ENCODE assay signal across 7 cellular contexts in the genomic region with DNA sequence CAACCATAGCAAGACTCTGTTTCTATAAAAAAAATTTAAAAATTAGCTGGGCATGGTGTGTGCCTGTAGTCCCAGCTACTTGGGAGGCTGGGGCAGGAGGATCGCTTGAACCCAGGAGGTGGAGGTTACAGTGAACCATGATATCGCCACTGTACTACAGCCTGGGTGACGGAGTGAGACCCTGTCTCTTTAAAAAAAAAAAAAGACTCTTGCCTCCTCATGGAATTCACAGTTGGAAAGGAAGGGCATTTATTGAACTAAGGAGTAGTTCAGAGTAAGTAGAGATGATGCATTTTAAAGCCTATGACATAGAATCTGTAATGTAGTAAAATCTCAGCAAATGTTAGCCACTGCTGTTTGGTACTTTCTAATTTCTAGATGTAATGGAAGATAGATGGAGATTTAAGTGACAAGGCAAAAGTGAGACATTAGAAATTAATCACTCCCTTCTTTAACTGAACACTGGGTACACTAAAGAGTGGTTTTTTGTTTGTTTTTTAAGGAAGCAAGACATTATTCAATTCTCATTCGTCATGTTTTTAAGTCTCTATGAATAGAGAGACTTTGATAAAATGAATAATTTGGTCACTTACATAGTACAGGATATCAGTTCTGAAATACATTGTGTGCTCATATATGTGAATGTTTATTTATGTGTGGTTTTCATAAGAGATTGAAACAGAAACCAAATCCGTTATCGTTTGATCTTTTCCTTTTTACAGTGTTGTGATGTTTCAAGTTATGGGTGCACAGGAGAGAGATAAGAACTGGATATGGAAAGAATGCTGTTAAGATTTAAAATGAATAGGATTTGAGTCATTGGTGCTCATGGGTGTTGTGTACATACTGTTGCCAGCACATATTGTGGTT. TPM values are rescaled to one million over a fixed set of nuclear protein-coding genes. Genes with fewer than 3 reads are reported as not detected.
A peak's percentile ranks its signal among the peaks of the same experiment; 100 is the strongest.
DNase-seq lines count a peak whose midpoint lies in the region; ATAC-seq and TF ChIP-seq lines count a peak whose summit lies in the region.

No MANE protein-coding gene starts in this region.

- TF ChIP-seq RAD21 in SK-N-SH (IDR thresholded peaks at IDR 0.05; ENCODE audit: low read length) = no peak

- TF ChIP-seq EP300 in SK-N-SH (IDR thresholded peaks at IDR 0.05; ENCODE audit: borderline replicate concordance in 1 of 2, low read depth in 1 of 2, low read length in 1 of 2) = peak in 1 of 2 experiments; percentile 85; a peak in 2 of 4 replicates

- TF ChIP-seq CTCF in SK-N-SH (IDR thresholded peaks at IDR 0.05) (no peak), esophagus squamous epithelium (IDR thresholded peaks at IDR 0.05) (no peak)

- H3K27ac ChIP-seq in SK-N-SH (ENCODE audit: low read depth in 2 of 2, low read length in 1 of 2) = peak overlapping the region; percentile 50 to 74
- peak overlapping the region in 3 of 4 donors; percentile 53 to 69 (median 63) for H3K27ac ChIP-seq in esophagus squamous epithelium
- H3K27ac ChIP-seq in skeletal muscle tissue (ENCODE audit: low read depth, low read length) = peak overlapping the region; percentile 14

- no peak overlapping the region for H2AFZ ChIP-seq in SK-N-SH (ENCODE audit: low read depth)

- peaks cover 0 to 6% of the 10 kb centered on the region in 2 experiments; a peak in 3 of 4 replicates for H3K4me1 ChIP-seq in SK-N-SH (ENCODE audit: control insufficient read depth in 1 of 2, insufficient read depth in 2 of 2, low read depth in 1 of 2, low read length in 1 of 2)
- peaks cover 5 to 52% (median 25%) of the 10 kb centered on the region in 3 donors for H3K4me1 ChIP-seq in esophagus squamous epithelium
- peaks cover 14 to 24% (median 17%) of the 10 kb centered on the region in 3 donors for H3K4me1 ChIP-seq in skeletal muscle tissue (ENCODE audit: control insufficient read depth in 3 of 3, insufficient read depth in 3 of 3, low read length in 3 of 3)

- intact Hi-C loops in esophagus squamous epithelium (cut with DNase I) = no loop called here

- no peaks in the 10 kb centered on the region for H3K9me2 ChIP-seq in SK-N-SH

- no peak for TF ChIP-seq POLR2A in esophagus squamous epithelium (IDR thresholded peaks at IDR 0.05)

- CTCF ChIA-PET in SK-N-SH (lab: Yijun Ruan, JAX) = no interaction called here

- ATAC-seq in GM18858 (IDR thresholded peaks at IDR 0.05; ENCODE audit: unreplicated experiment) (peak; percentile 91), HG02884 (IDR thresholded peaks at IDR 0.05; ENCODE audit: unreplicated experiment) (peak; percentile 69)

- H3K79me2 ChIP-seq in SK-N-SH (ENCODE audit: insufficient read depth) = peaks cover 92% of the 10 kb centered on the region

- H3K9me3 ChIP-seq in SK-N-SH = peaks cover 10% of the 10 kb centered on the region
- peaks cover 0 to 27% (median 4%) of the 10 kb centered on the region in 3 donors for H3K9me3 ChIP-seq in esophagus squamous epithelium
- H3K9me3 ChIP-seq in skeletal muscle tissue (ENCODE audit: control insufficient read depth in 3 of 3, low read length in 3 of 3) = peaks cover 0 to 7% (median 0%) of the 10 kb centered on the region in 3 donors

- H4K20me1 ChIP-seq in SK-N-SH (ENCODE audit: insufficient read depth) = no peaks in the 10 kb centered on the region

- peak; percentile 10 for DNase-seq in SK-N-SH
- no peak for DNase-seq in esophagus squamous epithelium (lab: John Stamatoyannopoulos, UW)
- DNase-seq in NCI-H2171 treated with DMSO at 0.1 percent for 48 hours (lab: John Stamatoyannopoulos, UW) = no peak
- no peak for DNase-seq in NCI-H2196 treated with DMSO at 0.1 percent for 48 hours (lab: John Stamatoyannopoulos, UW; ENCODE audit: unreplicated experiment)

- H3K36me3 ChIP-seq in SK-N-SH (replicated peaks in 1 of 2; ENCODE audit: control insufficient read depth in 1 of 2, insufficient read depth in 2 of 2, low read length in 1 of 2) = peaks cover 13 to 30% of the 10 kb centered on the region in 2 experiments
- peaks cover 0 to 24% (median 3%) of the 10 kb centered on the region in 3 donors for H3K36me3 ChIP-seq in esophagus squamous epithelium
- peaks cover 0 to 3% (median 0%) of the 10 kb centered on the region in 3 donors for H3K36me3 ChIP-seq in skeletal muscle tissue (ENCODE audit: control insufficient read depth in 3 of 3, insufficient read depth in 3 of 3, low read length in 3 of 3)

- H3K4me2 ChIP-seq in SK-N-SH = peak overlapping the region; percentile 39

- 58% methylated on average over 6 of the region's 6 CpGs for WGBS in SK-N-SH (ENCODE audit: low lambda C conversion rate)
- WGBS in esophagus squamous epithelium, 2 donors = 48 to 49% methylated on average over 6 of the region's 6 CpGs

- H3K9ac ChIP-seq in SK-N-SH (peak overlapping the region; percentile 46), skeletal muscle tissue (ENCODE audit: low read depth in 1 of 3, low read length in 3 of 3) (peak overlapping the region in 2 of 3 donors; percentile 26 to 39)

- no peaks in the 10 kb centered on the region for H3K27me3 ChIP-seq in SK-N-SH (ENCODE audit: insufficient read depth)
- no peaks in the 10 kb centered on the region for H3K27me3 ChIP-seq in esophagus squamous epithelium
- no peaks in the 10 kb centered on the region for H3K27me3 ChIP-seq in skeletal muscle tissue (ENCODE audit: control insufficient read depth in 3 of 3, insufficient read depth in 3 of 3, low read length in 3 of 3)

- H3K4me3 ChIP-seq in SK-N-SH (ENCODE audit: low read depth in 2 of 2, low read length in 1 of 2) (peak overlapping the region; percentile 35 to 43; a peak in 3 of 4 replicates), esophagus squamous epithelium (peak overlapping the region in 3 of 4 donors; percentile 6 to 45 (median 7)), skeletal muscle tissue (ENCODE audit: low read length in 3 of 3) (peak overlapping the region; percentile 11 to 22 (median 16))

- H3F3A ChIP-seq in SK-N-SH (replicated peaks; ENCODE audit: insufficient read depth) = peaks cover 36% of the 10 kb centered on the region

- POLR2A ChIA-PET in SK-N-SH (lab: Yijun Ruan, JAX) = no interaction called here

TF ChIP-seq in SK-N-SH, 30 proteins besides CTCF, POLR2A, EP300 and RAD21 (continues in another document):
- TF ChIP-seq ELF1 (IDR thresholded peaks at IDR 0.05) (no peak; the same call in 1 of the 2 replicates), MEF2A (IDR thresholded peaks at IDR 0.05; ENCODE audit: borderline replicate concordance, low read depth) (no peak), TCF12 (IDR thresholded peaks at IDR 0.05) (peak; percentile 92), TAF1 (IDR thresholded peaks at IDR 0.05; ENCODE audit: borderline replicate concordance, low read depth, low read length) (no peak), NRF1 (IDR thresholded peaks at IDR 0.05; ENCODE audit: low read depth, low read length) (no peak), FOSL2 (IDR thresholded peaks at IDR 0.05; ENCODE audit: borderline replicate concordance, low read depth) (peak; percentile 81; the same call in 1 of the 2 replicates), NFIC (IDR thresholded peaks at IDR 0.05; ENCODE audit: borderline replicate concordance) (peak; percentile 84), TEAD4 (IDR thresholded peaks at IDR 0.05; ENCODE audit: borderline replicate concordance, insufficient read depth) (peak; percentile 84), CHD2 (IDR thresholded peaks at IDR 0.05; ENCODE audit: low read length, partially characterized antibody) (no peak)
- TF ChIP-seq, protein P1, sequence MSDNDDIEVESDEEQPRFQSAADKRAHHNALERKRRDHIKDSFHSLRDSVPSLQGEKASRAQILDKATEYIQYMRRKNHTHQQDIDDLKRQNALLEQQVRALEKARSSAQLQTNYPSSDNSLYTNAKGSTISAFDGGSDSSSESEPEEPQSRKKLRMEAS (IDR thresholded peaks at IDR 0.05; ENCODE audit: low read depth) = peak; percentile 73
- TF ChIP-seq, protein P2, sequence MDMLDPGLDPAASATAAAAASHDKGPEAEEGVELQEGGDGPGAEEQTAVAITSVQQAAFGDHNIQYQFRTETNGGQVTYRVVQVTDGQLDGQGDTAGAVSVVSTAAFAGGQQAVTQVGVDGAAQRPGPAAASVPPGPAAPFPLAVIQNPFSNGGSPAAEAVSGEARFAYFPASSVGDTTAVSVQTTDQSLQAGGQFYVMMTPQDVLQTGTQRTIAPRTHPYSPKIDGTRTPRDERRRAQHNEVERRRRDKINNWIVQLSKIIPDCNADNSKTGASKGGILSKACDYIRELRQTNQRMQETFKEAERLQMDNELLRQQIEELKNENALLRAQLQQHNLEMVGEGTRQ (IDR thresholded peaks at IDR 0.05; ENCODE audit: borderline replicate concordance, low read depth, low read length) = no peak
- TF ChIP-seq, protein P3, sequence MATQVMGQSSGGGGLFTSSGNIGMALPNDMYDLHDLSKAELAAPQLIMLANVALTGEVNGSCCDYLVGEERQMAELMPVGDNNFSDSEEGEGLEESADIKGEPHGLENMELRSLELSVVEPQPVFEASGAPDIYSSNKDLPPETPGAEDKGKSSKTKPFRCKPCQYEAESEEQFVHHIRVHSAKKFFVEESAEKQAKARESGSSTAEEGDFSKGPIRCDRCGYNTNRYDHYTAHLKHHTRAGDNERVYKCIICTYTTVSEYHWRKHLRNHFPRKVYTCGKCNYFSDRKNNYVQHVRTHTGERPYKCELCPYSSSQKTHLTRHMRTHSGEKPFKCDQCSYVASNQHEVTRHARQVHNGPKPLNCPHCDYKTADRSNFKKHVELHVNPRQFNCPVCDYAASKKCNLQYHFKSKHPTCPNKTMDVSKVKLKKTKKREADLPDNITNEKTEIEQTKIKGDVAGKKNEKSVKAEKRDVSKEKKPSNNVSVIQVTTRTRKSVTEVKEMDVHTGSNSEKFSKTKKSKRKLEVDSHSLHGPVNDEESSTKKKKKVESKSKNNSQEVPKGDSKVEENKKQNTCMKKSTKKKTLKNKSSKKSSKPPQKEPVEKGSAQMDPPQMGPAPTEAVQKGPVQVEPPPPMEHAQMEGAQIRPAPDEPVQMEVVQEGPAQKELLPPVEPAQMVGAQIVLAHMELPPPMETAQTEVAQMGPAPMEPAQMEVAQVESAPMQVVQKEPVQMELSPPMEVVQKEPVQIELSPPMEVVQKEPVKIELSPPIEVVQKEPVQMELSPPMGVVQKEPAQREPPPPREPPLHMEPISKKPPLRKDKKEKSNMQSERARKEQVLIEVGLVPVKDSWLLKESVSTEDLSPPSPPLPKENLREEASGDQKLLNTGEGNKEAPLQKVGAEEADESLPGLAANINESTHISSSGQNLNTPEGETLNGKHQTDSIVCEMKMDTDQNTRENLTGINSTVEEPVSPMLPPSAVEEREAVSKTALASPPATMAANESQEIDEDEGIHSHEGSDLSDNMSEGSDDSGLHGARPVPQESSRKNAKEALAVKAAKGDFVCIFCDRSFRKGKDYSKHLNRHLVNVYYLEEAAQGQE (IDR thresholded peaks at IDR 0.05; ENCODE audit: low read depth, low read length) = no peak

RNA-seq across cellular contexts. Expression of a gene that starts 29.3 kb away (rescaled TPM):
- 3.3 and 3.5 TPM in 2 replicates for polyA plus RNA-seq in SK-N-SH (2012; rRNA removed)
- polyA plus RNA-seq in SK-N-SH (2012; cell fraction: cytosol; rRNA removed) = 4.3 and 4.8 TPM in 2 replicates
- 3.7 and 5.1 TPM in 2 replicates for polyA plus RNA-seq in SK-N-SH (2012; cell fraction: nucleus; rRNA removed)
- total RNA-seq in esophagus squamous epithelium = 10 to 100 TPM in 3 of 4 donors, 1 to 10 TPM in 1; 8.2 to 23.1 (median 17.7) TPM
- 34.4 TPM for total RNA-seq in skeletal muscle tissue
